In the genomic region with DNA sequence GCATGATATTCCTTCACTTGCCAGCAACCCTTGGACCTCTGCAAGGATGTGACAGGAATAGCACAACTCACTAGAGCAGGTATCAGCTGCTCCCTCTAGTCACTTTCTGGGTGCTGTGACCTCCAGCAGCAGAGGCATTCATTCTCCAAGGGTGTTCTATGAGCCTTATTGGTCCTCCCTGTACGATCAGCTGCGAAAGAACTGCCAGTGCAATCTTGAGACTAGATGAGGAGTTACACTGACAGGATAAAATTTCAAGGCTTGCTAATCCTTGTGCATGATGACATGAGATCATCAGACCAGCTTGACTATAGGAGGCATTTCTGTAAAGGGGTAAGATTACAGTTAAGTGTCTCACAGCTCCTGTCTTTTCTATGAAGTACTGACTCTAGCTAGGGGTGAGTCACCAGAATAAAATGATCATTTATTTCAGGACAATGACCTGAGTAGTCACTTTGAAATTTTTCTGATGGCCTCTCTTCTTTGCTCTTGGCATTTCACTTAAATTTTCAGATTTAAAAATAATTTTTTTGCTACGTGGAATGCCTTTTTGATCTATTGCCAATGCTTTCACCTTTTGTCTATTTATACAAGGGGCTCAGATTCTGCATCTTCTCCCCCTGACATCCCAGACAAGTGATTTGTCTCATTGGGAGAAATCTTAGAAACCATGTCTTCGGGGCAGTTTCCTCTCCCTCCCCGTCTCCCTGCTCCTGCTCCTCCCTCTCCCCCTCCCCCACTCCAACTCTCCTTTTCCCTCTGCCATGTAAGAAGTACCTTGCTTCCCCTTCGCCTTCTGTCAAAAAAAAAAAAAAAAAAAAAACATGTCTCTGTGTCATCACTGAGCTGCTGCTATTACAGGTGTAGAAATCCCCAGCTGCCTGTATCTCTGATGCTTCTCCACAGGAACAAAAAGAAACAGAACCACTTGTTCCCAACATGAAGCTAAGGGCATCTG, we compare ENCODE assay signal across 12 cellular contexts. TPM values are rescaled to one million over a fixed set of nuclear protein-coding genes. Genes with fewer than 3 reads are reported as not detected.
A peak's percentile ranks its signal among the peaks of the same experiment; 100 is the strongest.
DNase-seq lines count a peak whose midpoint lies in the region; ATAC-seq and TF ChIP-seq lines count a peak whose summit lies in the region.
"Had no signal": no experiment of that assay in that cellular context is flagged by ENCODE, and none has a peak within 500 bp of the region (broad histone marks: within the 10 kb centered on the region; RNA-seq: fewer than 3 reads in every experiment).

No MANE protein-coding gene starts in this region.

- H3K56ac ChIP-seq in IMR-90 (ENCODE audit: extremely low read depth, insufficient read depth, low read length) = no peak overlapping the region

- dilution Hi-C loops in IMR-90 (cut with HindIII; ENCODE audit: low sequenced_read_pairs, unreplicated experiment) = no loop called here

- peak overlapping the region; percentile 59 for H3K27ac ChIP-seq in IMR-90 (ENCODE audit: insufficient read depth, low read length)

- ATAC-seq in IMR-90 (ENCODE audit: low read depth) (peak; percentile 96), HG03432 (IDR thresholded peaks at IDR 0.05; ENCODE audit: unreplicated experiment) (no peak), GM21360 (IDR thresholded peaks at IDR 0.05; ENCODE audit: unreplicated experiment) (no peak)
- ATAC-seq: activated naive CD4-positive, alpha-beta T cell treated with anti-CD3 and anti-CD28 coated beads, Interleukin-2, amount 50 U/mL, for 72 hours had no signal

- TF ChIP-seq CTCF in AG04449 (IDR thresholded peaks at IDR 0.05; ENCODE audit: insufficient read depth, low read length, missing control alignments) (no peak), IMR-90 (conservative IDR thresholded peaks at IDR 0.05; ENCODE audit: low read depth, low read length) (no peak), astrocyte of the cerebellum (IDR thresholded peaks at IDR 0.05; ENCODE audit: low read depth, low read length, missing control alignments) (no peak)

- POLR2A ChIA-PET in AG04449 (lab: Yijun Ruan, JAX) (no interaction called here), IMR-90 (lab: Charles Lee; ENCODE audit: unreplicated experiment) (no interaction called here)

- CTCF ChIA-PET in AG04449 (lab: Yijun Ruan, JAX) (interaction anchor here (0.8 to 1.2 kb wide), 3 partner anchors 16 to 153 kb away, joined by 3 to 5 read pairs (median 4); no protein-coding TSS in a partner anchor), IMR-90 (lab: Yijun Ruan, JAX) (interaction anchor here (0.5 to 0.6 kb wide), 2 partner anchors 239 to 246 kb away, joined by 5 to 6 read pairs; no protein-coding TSS in a partner anchor)

- H4K5ac ChIP-seq in IMR-90 (ENCODE audit: low read depth, low read length) = peak overlapping the region; percentile 41; the same call in 1 of the 2 replicates

- peak overlapping the region; percentile 31; the same call in 1 of the 3 replicates for H2BK15ac ChIP-seq in IMR-90 (ENCODE audit: low read depth, low read length)

- no peak overlapping the region for H3K23ac ChIP-seq in IMR-90 (ENCODE audit: low read depth, low read length)

- peak overlapping the region; percentile 36; the same call in 1 of the 2 replicates for H2BK20ac ChIP-seq in IMR-90 (ENCODE audit: low read depth, low read length)

- H3K9ac ChIP-seq in IMR-90 (ENCODE audit: low read depth, low read length) = no peak overlapping the region

- H3K4me2 ChIP-seq in IMR-90 (ENCODE audit: low read depth, low read length) = peak overlapping the region; percentile 72

- no peaks in the 10 kb centered on the region for H3K27me3 ChIP-seq in IMR-90 (ENCODE audit: control insufficient read depth, insufficient read depth, low read length)

- 0 out of 2 replicates have a peak overlapping the region, but pooled peaks have one; percentile 10 for H3K14ac ChIP-seq in IMR-90 (replicated peaks; ENCODE audit: low read depth, low read length)

- peak overlapping the region; percentile 44; the same call in 1 of the 2 replicates for H3K18ac ChIP-seq in IMR-90 (ENCODE audit: low read depth, low read length)

- TF ChIP-seq POLR2A in IMR-90 (IDR thresholded peaks at IDR 0.05; ENCODE audit: low read depth, low read length) = no peak

- H4K20me1 ChIP-seq in IMR-90 (ENCODE audit: insufficient read depth, low read length) = peaks cover 10% of the 10 kb centered on the region

- TF ChIP-seq RAD21 in IMR-90 (IDR thresholded peaks at IDR 0.05; ENCODE audit: low read length) = no peak

- no peak overlapping the region for H2AK9ac ChIP-seq in IMR-90 (replicated peaks; ENCODE audit: low read depth, low read length, poor library complexity)

- H3K4me3 ChIP-seq in AG04449 (ENCODE audit: low read depth, low read length) = no peak overlapping the region
- no peak overlapping the region for H3K4me3 ChIP-seq in IMR-90 (ENCODE audit: insufficient read depth, low read depth, low read length)
- H3K4me3 ChIP-seq in astrocyte of the cerebellum (ENCODE audit: low read depth, low read length) = no peak overlapping the region
- H3K4me3 ChIP-seq: lung had no signal

- peak overlapping the region; percentile 13; the same call in 1 of the 2 replicates for H2BK120ac ChIP-seq in IMR-90 (ENCODE audit: low read depth, low read length)

- H3K9me1 ChIP-seq in IMR-90 (ENCODE audit: insufficient read depth, low read length) = peaks cover 8% of the 10 kb centered on the region

- intact Hi-C loops in IMR-90 (cut with micrococcal nuclease) = no loop called here

- H3K36me3 ChIP-seq in IMR-90 (ENCODE audit: control insufficient read depth, insufficient read depth, low read length) = peaks cover 9% of the 10 kb centered on the region

- peak overlapping the region; percentile 62 for H2BK5ac ChIP-seq in IMR-90 (ENCODE audit: low read depth, low read length, poor library complexity, severe bottlenecking)

- H3K9me3 ChIP-seq in IMR-90 (ENCODE audit: control insufficient read depth, insufficient read depth, low read length) = no peaks in the 10 kb centered on the region

- peak; percentile 68 for DNase-seq in AG04449 (ENCODE audit: low read depth, low spot score)
- peak; percentile 95 for DNase-seq in IMR-90
- DNase-seq in astrocyte of the cerebellum (ENCODE audit: low read depth) = peak; percentile 59
- peak; percentile 58 for DNase-seq in islet precursor cell
- no peak for DNase-seq in HuH-7.5 (ENCODE audit: low spot score)
- DNase-seq in stimulated activated naive CD4-positive, alpha-beta T cell (lab: John Stamatoyannopoulos, UW) = no peak
- DNase-seq: COR-L47; stimulated activated CD4-positive, alpha-beta T cell treated with anti-CD3 and anti-CD28 coated beads, Interleukin-4, amount 100 ng/mL, for 4 hours had no signal

- H3K79me1 ChIP-seq in IMR-90 (ENCODE audit: low read depth in 1 of 2, low read length in 2 of 2) = peaks cover 3 to 17% of the 10 kb centered on the region in 2 experiments; a peak in 3 of 4 replicates

- peak overlapping the region; percentile 45; the same call in 1 of the 2 replicates for H2AK5ac ChIP-seq in IMR-90 (ENCODE audit: low read depth, low read length)

- H4K91ac ChIP-seq in IMR-90 (ENCODE audit: insufficient read depth, low read depth, low read length) = no peak overlapping the region

- peaks cover 11% of the 10 kb centered on the region for H3K4me1 ChIP-seq in IMR-90 (ENCODE audit: control insufficient read depth, insufficient read depth, low read length)

- no TSS peak for BruUV-seq in IMR-90 (replicated peaks; lab: Mats Ljungman, UMichigan)

- no peak overlapping the region for H4K8ac ChIP-seq in IMR-90 (ENCODE audit: low read depth in 2 of 2, low read length in 2 of 2)

- in situ Hi-C loops in IMR-90 (cut with MboI; ENCODE audit: low sequenced_read_pairs) (no loop called here), astrocyte of the cerebellum (cut with HindIII; ENCODE audit: low sequenced_read_pairs) (no loop called here)

- no peak overlapping the region for H2AFZ ChIP-seq in IMR-90 (replicated peaks; ENCODE audit: low read length, poor library complexity)

- peak overlapping the region; percentile 60; the same call in 1 of the 2 replicates for H3K4ac ChIP-seq in IMR-90 (ENCODE audit: low read depth, low read length)

- WGBS in IMR-90 (ENCODE audit: extremely low coverage in 2 of 2, insufficient read length in 1 of 2), 2 experiments = no CpG with 5 or more reads among the region's 6 CpGs

TF ChIP-seq in IMR-90, 13 proteins besides CTCF, POLR2A, EP300 and RAD21:
- TF ChIP-seq, protein P1, sequence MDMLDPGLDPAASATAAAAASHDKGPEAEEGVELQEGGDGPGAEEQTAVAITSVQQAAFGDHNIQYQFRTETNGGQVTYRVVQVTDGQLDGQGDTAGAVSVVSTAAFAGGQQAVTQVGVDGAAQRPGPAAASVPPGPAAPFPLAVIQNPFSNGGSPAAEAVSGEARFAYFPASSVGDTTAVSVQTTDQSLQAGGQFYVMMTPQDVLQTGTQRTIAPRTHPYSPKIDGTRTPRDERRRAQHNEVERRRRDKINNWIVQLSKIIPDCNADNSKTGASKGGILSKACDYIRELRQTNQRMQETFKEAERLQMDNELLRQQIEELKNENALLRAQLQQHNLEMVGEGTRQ (IDR thresholded peaks at IDR 0.05; ENCODE audit: low read depth, low read length) = no peak
- TF ChIP-seq, protein P2, sequence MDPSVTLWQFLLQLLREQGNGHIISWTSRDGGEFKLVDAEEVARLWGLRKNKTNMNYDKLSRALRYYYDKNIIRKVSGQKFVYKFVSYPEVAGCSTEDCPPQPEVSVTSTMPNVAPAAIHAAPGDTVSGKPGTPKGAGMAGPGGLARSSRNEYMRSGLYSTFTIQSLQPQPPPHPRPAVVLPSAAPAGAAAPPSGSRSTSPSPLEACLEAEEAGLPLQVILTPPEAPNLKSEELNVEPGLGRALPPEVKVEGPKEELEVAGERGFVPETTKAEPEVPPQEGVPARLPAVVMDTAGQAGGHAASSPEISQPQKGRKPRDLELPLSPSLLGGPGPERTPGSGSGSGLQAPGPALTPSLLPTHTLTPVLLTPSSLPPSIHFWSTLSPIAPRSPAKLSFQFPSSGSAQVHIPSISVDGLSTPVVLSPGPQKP (IDR thresholded peaks at IDR 0.05; ENCODE audit: borderline replicate concordance, low read depth, low read length) = no peak
- peak; percentile 60; the same call in 1 of the 2 replicates for TF ChIP-seq CEBPB (IDR thresholded peaks at IDR 0.05; ENCODE audit: low read depth, low read length)
- TF ChIP-seq MAZ (IDR thresholded peaks at IDR 0.05; ENCODE audit: borderline replicate concordance, low read depth, low read length) = no peak
- no peak for TF ChIP-seq SMC3 (IDR thresholded peaks at IDR 0.05; ENCODE audit: low read depth, low read length)
- TF ChIP-seq CHD1 (IDR thresholded peaks at IDR 0.05; ENCODE audit: low read depth, low read length) = no peak
- no peak for TF ChIP-seq NFE2L2 (IDR thresholded peaks at IDR 0.05; ENCODE audit: low read depth, low read length)
- no peak for TF ChIP-seq MAFK (IDR thresholded peaks at IDR 0.05; ENCODE audit: low read depth, low read length)
- TF ChIP-seq BHLHE40 (IDR thresholded peaks at IDR 0.05; ENCODE audit: low read depth, low read length) = peak; percentile 49; the same call in 1 of the 2 replicates
- TF ChIP-seq FOS (IDR thresholded peaks at IDR 0.05; ENCODE audit: low read depth, low read length) = peak; percentile 77
TF ChIP-seq in IMR-90: peak in this region for 3.

RNA-seq across cellular contexts. Expression of a gene that starts 49.2 kb away (rescaled TPM):
- total RNA-seq in IMR-90 (2012; rRNA removed) = 0.18 and 0.28 TPM in 2 replicates
- polyA plus RNA-seq in IMR-90 (2012; rRNA removed) = 1.1 and 1.2 TPM in 2 replicates
- polyA plus RNA-seq in IMR-90 (2012; cell fraction: cytosol; rRNA removed) = 1.1 and 1.9 TPM in 2 replicates
- 0.33 and 0.64 TPM in 2 replicates for polyA plus RNA-seq in IMR-90 (2012; cell fraction: nucleus; rRNA removed; ENCODE audit: low replicate concordance)
- total RNA-seq: activated naive CD4-positive, alpha-beta T cell treated with anti-CD3 and anti-CD28 coated beads, Interleukin-2, amount 50 U/mL, for 72 hours had no signal

Comparison
In these comparisons a context has a peak if more than half of its experiments do, and no peak if none do; other contexts are left out.
1. DNase-seq: peak in AG04449 (single experiment), IMR-90 (single experiment), astrocyte of the cerebellum (single experiment) and islet precursor cell (single experiment); none in HuH-7.5 (single experiment) and stimulated activated naive CD4-positive, alpha-beta T cell (0 of 6).